Comparison of ENCODE assay signal across 1 cellular context in the genomic region with DNA sequence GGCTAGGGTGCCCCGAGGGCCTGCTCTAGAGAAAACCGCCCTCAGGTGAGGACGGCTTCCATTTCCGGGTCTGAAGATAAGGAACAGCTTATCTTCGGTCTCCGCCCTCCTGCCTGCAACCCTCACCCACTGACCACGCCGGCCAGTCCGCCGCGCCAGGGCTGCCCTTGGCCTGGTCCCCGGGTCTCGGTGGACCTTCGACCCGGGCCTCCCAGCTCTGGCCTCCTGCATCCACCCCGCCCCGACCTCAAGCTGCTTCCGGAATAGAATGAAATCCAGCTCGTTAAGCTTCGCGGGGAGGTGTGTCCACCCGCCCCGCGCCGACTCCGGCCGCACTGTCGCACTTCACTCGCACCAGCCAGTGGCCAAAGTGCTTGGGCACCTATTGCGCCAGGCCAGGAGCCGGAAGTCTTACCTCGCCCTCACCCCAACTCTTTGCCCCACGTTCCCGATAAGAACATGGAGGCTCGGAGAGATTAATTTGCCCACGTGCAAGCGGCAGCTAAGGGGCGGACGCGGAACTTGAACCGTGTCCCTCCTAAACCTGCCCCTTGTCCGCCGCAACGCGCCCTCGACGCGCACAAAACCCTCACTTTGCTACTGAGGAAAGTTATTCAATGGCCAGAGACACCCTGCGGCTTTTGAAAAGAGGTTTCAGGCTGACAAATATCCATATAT.
TF ChIP-seq lines count a peak whose summit lies in the region.

No MANE protein-coding gene starts in this region.

TF ChIP-seq in HepG2, 621 proteins besides CTCF, POLR2A, EP300 and RAD21 (continued from another document and continues in another):
- TF ChIP-seq ZNF33B (CRISPR knock-in tag; IDR thresholded peaks at IDR 0.05) = peak; percentile 78; the same call in 1 of the 2 replicates
- TF ChIP-seq, protein P1, sequence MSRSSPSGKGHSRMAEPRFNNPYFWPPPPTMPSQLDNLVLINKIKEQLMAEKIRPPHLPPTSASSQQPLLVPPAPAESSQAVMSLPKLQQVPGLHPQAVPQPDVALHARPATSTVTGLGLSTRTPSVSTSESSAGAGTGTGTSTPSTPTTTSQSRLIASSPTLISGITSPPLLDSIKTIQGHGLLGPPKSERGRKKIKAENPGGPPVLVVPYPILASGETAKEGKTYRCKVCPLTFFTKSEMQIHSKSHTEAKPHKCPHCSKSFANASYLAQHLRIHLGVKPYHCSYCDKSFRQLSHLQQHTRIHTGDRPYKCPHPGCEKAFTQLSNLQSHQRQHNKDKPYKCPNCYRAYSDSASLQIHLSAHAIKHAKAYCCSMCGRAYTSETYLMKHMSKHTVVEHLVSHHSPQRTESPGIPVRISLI (CRISPR knock-in tag; IDR thresholded peaks at IDR 0.05; ENCODE audit: borderline replicate concordance) = peak; percentile 42; the same call in 1 of the 2 replicates
- peak; percentile 85 for TF ChIP-seq MXD1 (CRISPR knock-in tag; IDR thresholded peaks at IDR 0.05)
- no peak for TF ChIP-seq SRF (IDR thresholded peaks at IDR 0.05; ENCODE audit: low read depth, low read length)
- no peak for TF ChIP-seq HDAC6 (IDR thresholded peaks at IDR 0.05; ENCODE audit: low read depth, low read length)
- peak; percentile 72 for TF ChIP-seq SRSF1 (optimal IDR thresholded peaks at IDR 0.05; ENCODE audit: low read depth, low read length)
- TF ChIP-seq RFX3 (CRISPR knock-in tag; IDR thresholded peaks at IDR 0.05) = no peak
- peak; percentile 85 for TF ChIP-seq PPARG (CRISPR knock-in tag; conservative IDR thresholded peaks at IDR 0.05)
- no peak for TF ChIP-seq ATF7 (IDR thresholded peaks at IDR 0.05)
- TF ChIP-seq ATF7 (CRISPR knock-in tag; IDR thresholded peaks at IDR 0.05) = no peak; the same call in 1 of the 2 replicates
- peak; percentile 7; the same call in 1 of the 2 replicates for TF ChIP-seq HHEX (CRISPR knock-in tag; IDR thresholded peaks at IDR 0.05)
- peak; percentile 83 for TF ChIP-seq THAP11 (CRISPR knock-in tag; IDR thresholded peaks at IDR 0.05)
- TF ChIP-seq KDM5A (IDR thresholded peaks at IDR 0.05; ENCODE audit: borderline replicate concordance, low read length) = peak; percentile 66; the same call in 1 of the 2 replicates
- TF ChIP-seq ARNT2 (CRISPR knock-in tag; IDR thresholded peaks at IDR 0.05; ENCODE audit: low read depth) = 0 out of 2 replicates have a peak, but pooled peaks have one; percentile 49
- peak; percentile 92 for TF ChIP-seq ZNF670 (CRISPR knock-in tag; IDR thresholded peaks at IDR 0.05; ENCODE audit: borderline replicate concordance)
- peak; percentile 81 for TF ChIP-seq ZNF124 (CRISPR knock-in tag; IDR thresholded peaks at IDR 0.05)
- TF ChIP-seq ZNF513 (CRISPR knock-in tag; conservative IDR thresholded peaks at IDR 0.05) = no peak
- no peak; the same call in 1 of the 2 replicates for TF ChIP-seq ZNF678 (CRISPR knock-in tag; IDR thresholded peaks at IDR 0.05)
- TF ChIP-seq, protein P2, sequence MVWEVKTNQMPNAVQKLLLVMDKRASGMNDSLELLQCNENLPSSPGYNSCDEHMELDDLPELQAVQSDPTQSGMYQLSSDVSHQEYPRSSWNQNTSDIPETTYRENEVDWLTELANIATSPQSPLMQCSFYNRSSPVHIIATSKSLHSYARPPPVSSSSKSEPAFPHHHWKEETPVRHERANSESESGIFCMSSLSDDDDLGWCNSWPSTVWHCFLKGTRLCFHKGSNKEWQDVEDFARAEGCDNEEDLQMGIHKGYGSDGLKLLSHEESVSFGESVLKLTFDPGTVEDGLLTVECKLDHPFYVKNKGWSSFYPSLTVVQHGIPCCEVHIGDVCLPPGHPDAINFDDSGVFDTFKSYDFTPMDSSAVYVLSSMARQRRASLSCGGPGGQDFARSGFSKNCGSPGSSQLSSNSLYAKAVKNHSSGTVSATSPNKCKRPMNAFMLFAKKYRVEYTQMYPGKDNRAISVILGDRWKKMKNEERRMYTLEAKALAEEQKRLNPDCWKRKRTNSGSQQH (CRISPR knock-in tag; IDR thresholded peaks at IDR 0.05; ENCODE audit: low read depth) = peak; percentile 85
- no peak for TF ChIP-seq SRY (CRISPR knock-in tag; IDR thresholded peaks at IDR 0.05)
- no peak for TF ChIP-seq ZSCAN21 (CRISPR knock-in tag; IDR thresholded peaks at IDR 0.05; ENCODE audit: borderline replicate concordance)
- no peak for TF ChIP-seq RARG (CRISPR knock-in tag; IDR thresholded peaks at IDR 0.05; ENCODE audit: low read depth)
- TF ChIP-seq ZNF776 (CRISPR knock-in tag; IDR thresholded peaks at IDR 0.05) = 0 out of 2 replicates have a peak, but pooled peaks have one; percentile 79
- no peak for TF ChIP-seq ZNF720 (CRISPR knock-in tag; IDR thresholded peaks at IDR 0.05)
- TF ChIP-seq, protein P3, sequence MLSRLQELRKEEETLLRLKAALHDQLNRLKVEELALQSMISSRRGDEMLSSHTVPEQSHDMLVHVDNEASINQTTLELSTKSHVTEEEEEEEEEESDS (CRISPR knock-in tag; IDR thresholded peaks at IDR 0.05; ENCODE audit: borderline replicate concordance) = no peak
- no peak for TF ChIP-seq RAD51 (IDR thresholded peaks at IDR 0.05; ENCODE audit: borderline replicate concordance)
- TF ChIP-seq ZFY (CRISPR knock-in tag; IDR thresholded peaks at IDR 0.05) = peak; percentile 87
- peak; percentile 95 for TF ChIP-seq HNRNPL (IDR thresholded peaks at IDR 0.05; ENCODE audit: low read depth, low read length)
- TF ChIP-seq ZNF451 (CRISPR knock-in tag; IDR thresholded peaks at IDR 0.05) = peak; percentile 63; the same call in 1 of the 2 replicates
- TF ChIP-seq, protein P4, sequence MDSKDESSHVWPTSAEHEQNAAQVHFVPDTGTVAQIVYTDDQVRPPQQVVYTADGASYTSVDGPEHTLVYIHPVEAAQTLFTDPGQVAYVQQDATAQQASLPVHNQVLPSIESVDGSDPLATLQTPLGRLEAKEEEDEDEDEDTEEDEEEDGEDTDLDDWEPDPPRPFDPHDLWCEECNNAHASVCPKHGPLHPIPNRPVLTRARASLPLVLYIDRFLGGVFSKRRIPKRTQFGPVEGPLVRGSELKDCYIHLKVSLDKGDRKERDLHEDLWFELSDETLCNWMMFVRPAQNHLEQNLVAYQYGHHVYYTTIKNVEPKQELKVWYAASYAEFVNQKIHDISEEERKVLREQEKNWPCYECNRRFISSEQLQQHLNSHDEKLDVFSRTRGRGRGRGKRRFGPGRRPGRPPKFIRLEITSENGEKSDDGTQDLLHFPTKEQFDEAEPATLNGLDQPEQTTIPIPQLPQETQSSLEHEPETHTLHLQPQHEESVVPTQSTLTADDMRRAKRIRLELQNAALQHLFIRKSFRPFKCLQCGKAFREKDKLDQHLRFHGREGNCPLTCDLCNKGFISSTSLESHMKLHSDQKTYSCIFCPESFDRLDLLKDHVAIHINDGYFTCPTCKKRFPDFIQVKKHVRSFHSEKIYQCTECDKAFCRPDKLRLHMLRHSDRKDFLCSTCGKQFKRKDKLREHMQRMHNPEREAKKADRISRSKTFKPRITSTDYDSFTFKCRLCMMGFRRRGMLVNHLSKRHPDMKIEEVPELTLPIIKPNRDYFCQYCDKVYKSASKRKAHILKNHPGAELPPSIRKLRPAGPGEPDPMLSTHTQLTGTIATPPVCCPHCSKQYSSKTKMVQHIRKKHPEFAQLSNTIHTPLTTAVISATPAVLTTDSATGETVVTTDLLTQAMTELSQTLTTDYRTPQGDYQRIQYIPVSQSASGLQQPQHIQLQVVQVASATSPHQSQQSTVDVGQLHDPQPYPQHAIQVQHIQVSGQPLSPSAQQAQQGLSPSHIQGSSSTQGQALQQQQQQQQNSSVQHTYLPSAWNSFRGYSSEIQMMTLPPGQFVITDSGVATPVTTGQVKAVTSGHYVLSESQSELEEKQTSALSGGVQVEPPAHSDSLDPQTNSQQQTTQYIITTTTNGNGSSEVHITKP (CRISPR knock-in tag; IDR thresholded peaks at IDR 0.05; ENCODE audit: low read depth) = peak; percentile 85
- TF ChIP-seq ZNF777 (CRISPR knock-in tag; IDR thresholded peaks at IDR 0.05) = peak; percentile 70
- no peak; the same call in 1 of the 2 replicates for TF ChIP-seq MTF2 (CRISPR knock-in tag; IDR thresholded peaks at IDR 0.05; ENCODE audit: borderline replicate concordance)
- TF ChIP-seq KDM2A (CRISPR knock-in tag; IDR thresholded peaks at IDR 0.05; ENCODE audit: borderline replicate concordance, low read depth) = peak; percentile 93
- no peak for TF ChIP-seq ZNF24 (IDR thresholded peaks at IDR 0.05)
- no peak for TF ChIP-seq LCORL (IDR thresholded peaks at IDR 0.05)
- peak; percentile 83 for TF ChIP-seq LCORL (CRISPR knock-in tag; IDR thresholded peaks at IDR 0.05)
- 0 out of 2 replicates have a peak, but pooled peaks have one; percentile 21 for TF ChIP-seq ZSCAN30 (CRISPR knock-in tag; IDR thresholded peaks at IDR 0.05)
- TF ChIP-seq MED13 (CRISPR knock-in tag; IDR thresholded peaks at IDR 0.05) = peak; percentile 69; the same call in 1 of the 2 replicates
- TF ChIP-seq MAFG (CRISPR knock-in tag; IDR thresholded peaks at IDR 0.05) = no peak
- no peak; the same call in 1 of the 2 replicates for TF ChIP-seq ZSCAN9 (CRISPR knock-in tag; IDR thresholded peaks at IDR 0.05; ENCODE audit: borderline replicate concordance)
- no peak for TF ChIP-seq TRIM22 (IDR thresholded peaks at IDR 0.05)
- TF ChIP-seq ZBTB33 (CRISPR knock-in tag; IDR thresholded peaks at IDR 0.05) = no peak
- peak; percentile 35; the same call in 1 of the 2 replicates for TF ChIP-seq JUND (CRISPR knock-in tag; IDR thresholded peaks at IDR 0.05)
- peak; percentile 76 for TF ChIP-seq PCBP1 (IDR thresholded peaks at IDR 0.05; ENCODE audit: borderline replicate concordance, low read depth, low read length)
- TF ChIP-seq, protein P5, sequence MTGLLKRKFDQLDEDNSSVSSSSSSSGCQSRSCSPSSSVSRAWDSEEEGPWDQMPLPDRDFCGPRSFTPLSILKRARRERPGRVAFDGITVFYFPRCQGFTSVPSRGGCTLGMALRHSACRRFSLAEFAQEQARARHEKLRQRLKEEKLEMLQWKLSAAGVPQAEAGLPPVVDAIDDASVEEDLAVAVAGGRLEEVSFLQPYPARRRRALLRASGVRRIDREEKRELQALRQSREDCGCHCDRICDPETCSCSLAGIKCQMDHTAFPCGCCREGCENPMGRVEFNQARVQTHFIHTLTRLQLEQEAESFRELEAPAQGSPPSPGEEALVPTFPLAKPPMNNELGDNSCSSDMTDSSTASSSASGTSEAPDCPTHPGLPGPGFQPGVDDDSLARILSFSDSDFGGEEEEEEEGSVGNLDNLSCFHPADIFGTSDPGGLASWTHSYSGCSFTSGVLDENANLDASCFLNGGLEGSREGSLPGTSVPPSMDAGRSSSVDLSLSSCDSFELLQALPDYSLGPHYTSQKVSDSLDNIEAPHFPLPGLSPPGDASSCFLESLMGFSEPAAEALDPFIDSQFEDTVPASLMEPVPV (CRISPR knock-in tag; IDR thresholded peaks at IDR 0.05) = peak; percentile 51; the same call in 1 of the 2 replicates
- peak; percentile 10; the same call in 1 of the 2 replicates for TF ChIP-seq CHCHD3 (CRISPR knock-in tag; IDR thresholded peaks at IDR 0.05)
- TF ChIP-seq, protein P6, sequence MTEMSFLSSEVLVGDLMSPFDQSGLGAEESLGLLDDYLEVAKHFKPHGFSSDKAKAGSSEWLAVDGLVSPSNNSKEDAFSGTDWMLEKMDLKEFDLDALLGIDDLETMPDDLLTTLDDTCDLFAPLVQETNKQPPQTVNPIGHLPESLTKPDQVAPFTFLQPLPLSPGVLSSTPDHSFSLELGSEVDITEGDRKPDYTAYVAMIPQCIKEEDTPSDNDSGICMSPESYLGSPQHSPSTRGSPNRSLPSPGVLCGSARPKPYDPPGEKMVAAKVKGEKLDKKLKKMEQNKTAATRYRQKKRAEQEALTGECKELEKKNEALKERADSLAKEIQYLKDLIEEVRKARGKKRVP (CRISPR knock-in tag; IDR thresholded peaks at IDR 0.05) = peak in 1 of 2 experiments; percentile 89; a peak in 2 of 4 replicates
- no peak for TF ChIP-seq ZFYVE20 (CRISPR knock-in tag; IDR thresholded peaks at IDR 0.05; ENCODE audit: borderline replicate concordance, low read depth)
- TF ChIP-seq MYNN (CRISPR knock-in tag; IDR thresholded peaks at IDR 0.05; ENCODE audit: low read depth) = peak; percentile 81; the same call in 1 of the 2 replicates
